In genomic region chr9:71765693-71766092, GRCh38 we compare ENCODE assay signal across 9 cellular contexts. TPM values are rescaled to one million over a fixed set of nuclear protein-coding genes. Genes with fewer than 3 reads are reported as not detected.
DNase-seq lines count a peak whose midpoint lies in the region; ATAC-seq, FAIRE-seq and TF ChIP-seq lines count a peak whose summit lies in the region.
"Had no signal": no experiment of that assay in that cellular context is flagged by ENCODE, and none has a peak within 500 bp of the region (broad histone marks: within the 10 kb centered on the region; RNA-seq: fewer than 3 reads in every experiment).

No MANE protein-coding gene starts in this region.

- H3K27ac ChIP-seq in H1 (ENCODE audit: low read depth, low read length): no peak overlapping the region
- no peak overlapping the region for H3K27ac ChIP-seq in neuronal stem cell (replicated peaks; ENCODE audit: low read length)

- peaks cover 65 to 81% (median 66%) of the 10 kb centered on the region in 3 donors for H3K4me1 Mint-ChIP-seq in T-cell

- H3K4me1 ChIP-seq in H1 (replicated peaks in 1 of 4; ENCODE audit: control insufficient read depth in 3 of 4, insufficient read depth in 4 of 4, low read length in 3 of 4) (peaks cover 5 to 31% (median 27%) of the 10 kb centered on the region in 4 experiments; a peak in 6 of 7 replicates), neuronal stem cell (ENCODE audit: control insufficient read depth in 2 of 2, insufficient read depth in 1 of 2, low read depth in 1 of 2, low read length in 2 of 2) (peaks cover 21 to 49% of the 10 kb centered on the region in 2 donors)

- no peak overlapping the region for H2BK20ac ChIP-seq in H1 (ENCODE audit: low read length)

- TF ChIP-seq CTCF in H1 (IDR thresholded peaks at IDR 0.05; ENCODE audit: control extremely low read depth in 1 of 3, insufficient read depth in 1 of 3, low read depth in 1 of 3, low read length in 3 of 3): no peak

- peaks cover 23 to 73% of the 10 kb centered on the region in 2 experiments for H3K79me2 ChIP-seq in H1 (ENCODE audit: control insufficient read depth in 1 of 2, insufficient read depth in 2 of 2, low read length in 2 of 2)

- H3K4me3 Mint-ChIP-seq in T-cell: peak overlapping the region; percentile 95 to 99 (median 98)

- H3K23me2 ChIP-seq in H1 (ENCODE audit: low read depth, low read length): peaks cover 9% of the 10 kb centered on the region; the same call in 1 of the 2 replicates

- ATAC-seq in T-cell (replicated peaks in 1 of 4) (no peak), GM19452 (IDR thresholded peaks at IDR 0.05; ENCODE audit: unreplicated experiment) (no peak), GM19463 (IDR thresholded peaks at IDR 0.05; ENCODE audit: unreplicated experiment) (no peak), HG03520 (IDR thresholded peaks at IDR 0.05; ENCODE audit: unreplicated experiment) (no peak)

- peaks cover 9% of the 10 kb centered on the region for H3K36me3 Mint-ChIP-seq in T-cell

- H3K14ac ChIP-seq in H1 (ENCODE audit: insufficient read length) (no peak overlapping the region), neuronal stem cell (ENCODE audit: low read length) (no peak overlapping the region)

- TF ChIP-seq EP300 in H1 (IDR thresholded peaks at IDR 0.05; ENCODE audit: borderline replicate concordance in 1 of 2, low read depth in 2 of 2, low read length in 2 of 2): no peak

- no peaks in the 10 kb centered on the region; a peak in 1 of 7 replicates for H3K27me3 ChIP-seq in H1 (replicated peaks in 1 of 4; ENCODE audit: control insufficient read depth in 3 of 4, extremely low read depth in 1 of 4, insufficient read depth in 3 of 4, low read length in 3 of 4)
- H3K27me3 ChIP-seq in neuronal stem cell (ENCODE audit: control insufficient read depth in 3 of 3, insufficient read depth in 3 of 3, low read depth in 1 of 3, low read length in 3 of 3): peaks cover 0 to 11% (median 4%) of the 10 kb centered on the region in 3 experiments

- peak overlapping the region; percentile 79 to 97 for H3K27ac Mint-ChIP-seq in T-cell

- no peak overlapping the region for H4K91ac ChIP-seq in H1 (replicated peaks; ENCODE audit: insufficient read length, low read length)
- H4K91ac ChIP-seq in neuronal stem cell (ENCODE audit: low read depth, low read length, poor library complexity): no peak overlapping the region

- H3K9me3 Mint-ChIP-seq in T-cell: no peaks in the 10 kb centered on the region

- FAIRE-seq in H1 (lab: Jason Lieb, UNC): no peak

- H4K8ac ChIP-seq in H1 (ENCODE audit: extremely low read depth, insufficient read depth, low read length): no peak overlapping the region
- H4K8ac ChIP-seq in neuronal stem cell (ENCODE audit: low read depth, low read length): no peak overlapping the region

- H3K9ac ChIP-seq in H1 (replicated peaks in 1 of 4; ENCODE audit: extremely low read depth in 1 of 4, low read depth in 3 of 4, low read length in 3 of 4) (no peak overlapping the region), neuronal stem cell (ENCODE audit: low read depth, low read length, poor library complexity) (no peak overlapping the region)

- H3K18ac ChIP-seq in H1 (ENCODE audit: extremely low read depth, low read length): no peak overlapping the region
- no peak overlapping the region for H3K18ac ChIP-seq in neuronal stem cell (ENCODE audit: low read length)

- H2AK5ac ChIP-seq in H1 (ENCODE audit: low read depth, low read length) (no peak overlapping the region), neuronal stem cell (ENCODE audit: low read depth, low read length) (no peak overlapping the region)

- peaks cover 4 to 13% of the 10 kb centered on the region in 2 experiments for H4K20me1 ChIP-seq in H1 (replicated peaks in 1 of 2; ENCODE audit: control insufficient read depth in 1 of 2, insufficient read depth in 2 of 2, low read length in 2 of 2)

- no peaks in the 10 kb centered on the region for H3K27me3 Mint-ChIP-seq in T-cell

- H4K5ac ChIP-seq in H1 (ENCODE audit: insufficient read length, low read depth, low read length): no peak overlapping the region

- H2AFZ ChIP-seq in H1 (ENCODE audit: low read length): no peak overlapping the region
- no peak overlapping the region for H2AFZ ChIP-seq in neuronal stem cell (ENCODE audit: low read length)

- H2BK12ac ChIP-seq in H1 (ENCODE audit: low read depth, low read length) (no peak overlapping the region), neuronal stem cell (ENCODE audit: low read length) (no peak overlapping the region)

- H3K56ac ChIP-seq in H1 (replicated peaks; ENCODE audit: insufficient read length, low read depth, low read length): no peak overlapping the region

- in situ Hi-C loops in Caki2 (cut with HindIII; ENCODE audit: low pct_unique_long_range_greater_than_20kb, low sequenced_read_pairs): no loop called here

- H3K4ac ChIP-seq in H1 (replicated peaks; ENCODE audit: insufficient read length, low read depth, low read length): no peak overlapping the region
- no peak overlapping the region for H3K4ac ChIP-seq in neuronal stem cell (ENCODE audit: low read length)

- 83% methylated on average over 2 of the region's 2 CpGs; no CpG with 5 or more reads in 1 of the 2 experiments for WGBS in H1 (ENCODE audit: extremely low coverage in 1 of 2, insufficient coverage in 1 of 2, insufficient read length in 1 of 2, insufficient replicate concordance in 2 of 2, low coverage in 1 of 2, low lambda C conversion rate in 2 of 2, missing lambda C conversion rate in 1 of 2), 2 experiments
- no CpG with 5 or more reads among the region's 2 CpGs for WGBS in neuronal stem cell (ENCODE audit: extremely low coverage in 2 of 2, insufficient read length in 2 of 2, insufficient replicate concordance in 1 of 2), 2 donors

- no peak overlapping the region for H2BK120ac ChIP-seq in H1 (replicated peaks; ENCODE audit: low read depth, low read length)
- no peak overlapping the region for H2BK120ac ChIP-seq in neuronal stem cell (ENCODE audit: low read depth, low read length)

- H2BK15ac ChIP-seq in H1 (ENCODE audit: low read length): no peak overlapping the region
- H2BK15ac ChIP-seq in neuronal stem cell (ENCODE audit: low read length): no peak overlapping the region

- H3K79me1 ChIP-seq in H1 (ENCODE audit: low read depth, low read length) (peaks cover 3% of the 10 kb centered on the region; the same call in 1 of the 2 replicates), neuronal stem cell (ENCODE audit: low read depth, low read length) (peaks cover 2% of the 10 kb centered on the region)

- peak; percentile 9 for DNase-seq in Caki2 (ENCODE audit: low read depth)
- no peak for DNase-seq in T-cell
- DNase-seq in H1 (ENCODE audit: low read depth in 1 of 2, low spot score in 2 of 2): no peak
- DNase-seq in neuronal stem cell (ENCODE audit: low spot score): no peak
- DNase-seq in RPMI8226: no peak
- DNase-seq: cerebellar nuclear complex had no signal

- TF ChIP-seq RAD21 in H1 (IDR thresholded peaks at IDR 0.05 in 1 of 2, conservative IDR thresholded peaks at IDR 0.05 in 1 of 2; ENCODE audit: low read depth in 2 of 2, low read length in 2 of 2): no peak

- H3K4me2 ChIP-seq in H1 (ENCODE audit: insufficient read depth in 1 of 2, low read depth in 2 of 2, low read length in 2 of 2) (peak overlapping the region in 1 of 2 experiments; percentile 82; a peak in 2 of 4 replicates), neuronal stem cell (ENCODE audit: insufficient read depth, low read length, poor library complexity, severe bottlenecking) (no peak overlapping the region)

- H3K36me3 ChIP-seq in H1 (ENCODE audit: control insufficient read depth in 2 of 4, insufficient read depth in 4 of 4, low read length in 3 of 4): no peaks in the 10 kb centered on the region
- H3K36me3 ChIP-seq in neuronal stem cell (replicated peaks in 1 of 2; ENCODE audit: control insufficient read depth in 2 of 2, insufficient read depth in 2 of 2, low read length in 2 of 2): no peaks in the 10 kb centered on the region

- H2BK5ac ChIP-seq in H1 (ENCODE audit: low read depth, low read length): no peak overlapping the region
- H2BK5ac ChIP-seq in neuronal stem cell (ENCODE audit: low read length): no peak overlapping the region

- H3K23ac ChIP-seq in H1 (ENCODE audit: insufficient read length) (no peak overlapping the region), neuronal stem cell (ENCODE audit: low read depth, low read length, poor library complexity) (no peak overlapping the region)

- H3K4me3 ChIP-seq in H1 (ENCODE audit: extremely low read depth in 1 of 4, insufficient read depth in 2 of 4, low read depth in 3 of 4, low read length in 4 of 4): no peak overlapping the region; a peak in 3 of 8 replicates
- peak overlapping the region; percentile 21 to 86 for H3K4me3 ChIP-seq in neuronal stem cell (ENCODE audit: low read length in 2 of 2)

- TF ChIP-seq POLR2A in H1 (IDR thresholded peaks at IDR 0.05; ENCODE audit: control extremely low read depth in 1 of 2, low read depth in 2 of 2, low read length in 2 of 2): no peak

- POLR2A ChIA-PET in T-cell (lab: Charles Lee) (interaction anchor here in 1 of 2 donors (0.5 to 1.0 kb wide), 2 partner anchors 18 to 1408 kb away, joined by 3 read pairs; no protein-coding TSS in a partner anchor), H1 (lab: Charles Lee; ENCODE audit: partially characterized antibody) (interaction anchor here (1.0 to 3.8 kb wide), 6 partner anchors 10 to 103 kb away, joined by 3 to 21 read pairs (median 7); no protein-coding TSS in a partner anchor)

- H3K9me3 ChIP-seq in H1 (ENCODE audit: insufficient read depth in 2 of 2, low read depth in 1 of 2, low read length in 1 of 2) (no peaks in the 10 kb centered on the region), neuronal stem cell (replicated peaks in 1 of 2; ENCODE audit: control insufficient read depth in 2 of 2, insufficient read depth in 1 of 2, low read depth in 1 of 2, low read length in 2 of 2) (no peaks in the 10 kb centered on the region)

- CTCF ChIA-PET in T-cell (lab: Charles Lee): interaction anchor here (0.6 to 1.6 kb wide), 7 partner anchors 14 to 259 kb away, joined by 3 to 5 read pairs (median 4); partner anchors contain the start of gene C9orf85 (in 1 of the 2)
- CTCF ChIA-PET in H1 (lab: Charles Lee; ENCODE audit: partially characterized antibody): interaction anchor here (1.0 to 1.4 kb wide), 2 partner anchors 18 to 72 kb away, joined by 3 to 5 read pairs; no protein-coding TSS in a partner anchor

TF ChIP-seq in H1, 55 proteins besides CTCF, POLR2A, EP300 and RAD21 (continues in another document):
- no peak for TF ChIP-seq ASH2L (IDR thresholded peaks at IDR 0.05; ENCODE audit: low read length)

RNA-seq across cellular contexts. Expression of gene CEMIP2, which starts 2.6 kb away (rescaled TPM):
- total RNA-seq in Caki2 (2014; rRNA removed; shearing (Covaris generic); ENCODE audit: low replicate concordance): 30.8 and 43.2 TPM in 2 replicates
- 100 to 1,000 TPM in 2 of 5 donors, 10 to 100 TPM in 3; 82.1 to 285 (median 90.8) TPM for total RNA-seq in T-cell
- 46.0 and 52.1 TPM in 2 replicates for total RNA-seq in H1 (2021; fragmentation: NEBNext Ultra II Directional; extraction: Animal tissue kit (Norgen Biotek cat#: 25700))
- 25.2 and 30.8 TPM in 2 replicates for polyA plus RNA-seq in H1 (2011; rRNA removed)
- polyA plus RNA-seq in H1 (2011; cell fraction: cytosol; rRNA removed): 34.9 TPM
- 64.9 TPM for polyA plus RNA-seq in H1 (2011; cell fraction: nucleus; rRNA removed)
- 24.5 to 33.5 TPM (median 30.2 TPM) in 4 replicates for polyA plus RNA-seq in H1 (2012, experiment 1 of 2)
- 2.1 TPM for polyA plus RNA-seq in H1 (2012, experiment 2 of 2)
- 36.3 TPM for polyA plus RNA-seq in H1 (2013, experiment 1 of 2)
- polyA plus RNA-seq in H1 (2013, experiment 2 of 2): 40.1 TPM
- polyA minus RNA-seq in H1 (2011; rRNA and poly(A)+ RNA removed): 140 and 161 TPM in 2 replicates
- 47.6 TPM for polyA minus RNA-seq in H1 (2011; cell fraction: cytosol; rRNA and poly(A)+ RNA removed)
- 155 TPM for polyA minus RNA-seq in H1 (2011; cell fraction: nucleus; rRNA and poly(A)+ RNA removed)
- polyA plus RNA-seq in neuronal stem cell (2013, experiment 1 of 2): 79.6 TPM
- 79.1 TPM for polyA plus RNA-seq in neuronal stem cell (2013, experiment 2 of 2)

Comparison
In these comparisons a context has a peak if more than half of its experiments do, and no peak if none do; other contexts are left out.
1. H3K4me3 ChIP-seq: peak in neuronal stem cell (2 of 2); none in H1 (0 of 4).